In the genomic region with DNA sequence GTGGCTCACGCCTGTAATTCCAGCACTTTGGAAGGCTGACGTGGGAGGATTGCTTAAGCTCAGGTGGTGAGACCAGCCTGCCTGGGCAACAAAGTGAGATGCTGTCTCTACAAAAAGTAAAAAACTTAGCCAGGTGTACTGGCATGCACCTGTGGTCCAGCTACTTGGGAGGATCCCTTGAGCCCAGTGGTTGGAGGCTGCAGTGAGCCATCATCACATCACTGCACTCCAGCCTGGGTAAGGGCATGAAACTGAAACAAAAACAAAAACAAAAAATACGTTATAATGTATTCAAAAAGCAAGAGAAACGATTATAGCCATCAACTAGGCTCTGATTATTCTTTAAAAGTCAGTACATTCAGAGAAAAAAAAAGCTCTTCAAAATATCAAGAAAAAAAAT, we compare ENCODE assay signal across 15 cellular contexts.
"Had no signal": no experiment of that assay in that cellular context is flagged by ENCODE, and none has a peak within 500 bp of the region (broad histone marks: within the 10 kb centered on the region; RNA-seq: fewer than 3 reads in every experiment).

No MANE protein-coding gene starts in this region.

- H3K9me3 ChIP-seq: body of pancreas, left ventricle myocardium inferior, testis had no signal

- ATAC-seq: body of pancreas, SK-N-SH treated with all-trans-retinoic acid at 6 μM for 48 hours had no signal

- H3K27me3 ChIP-seq: body of pancreas, testis had no signal

- H3K9me3 Mint-ChIP-seq: endodermal cell; neural crest cell; stimulated activated naive CD8-positive, alpha-beta T cell treated with anti-CD3 and anti-CD28 coated beads, Interleukin-15, Interleukin-2, amounts not matched to agents 100 ng/mL and 50 ng/mL, for 24 hours had no signal

- DNase-seq: activated CD4-positive, alpha-beta T cell treated with anti-CD3 and anti-CD28 coated beads for 1 hour; activated naive CD4-positive, alpha-beta T cell treated with anti-CD3 and anti-CD28 coated beads, Interleukin-2, amount 50 U/mL, for 16 hours; amniotic stem cell; body of pancreas; endodermal cell; erythroblast; kidney; left ventricle myocardium inferior; mesenchymal stem cell; stimulated activated CD4-positive, alpha-beta T cell treated with anti-CD3 and anti-CD28 coated beads, Interleukin-4, amount 100 ng/mL, for 1 hour; stimulated activated CD8-positive, alpha-beta memory T cell treated with anti-CD3 and anti-CD28 coated beads, Interleukin-4, amount 100 ng/mL, for 48 hours had no signal

- H3K27ac ChIP-seq: body of pancreas, left ventricle myocardium inferior, testis had no signal

- H3K27me3 Mint-ChIP-seq: stimulated activated naive CD8-positive, alpha-beta T cell treated with anti-CD3 and anti-CD28 coated beads, Interleukin-15, Interleukin-2, amounts not matched to agents 100 ng/mL and 50 ng/mL, for 24 hours had no signal

- H3K4me3 Mint-ChIP-seq: endodermal cell; neural crest cell; stimulated activated naive CD8-positive, alpha-beta T cell treated with anti-CD3 and anti-CD28 coated beads, Interleukin-15, Interleukin-2, amounts not matched to agents 100 ng/mL and 50 ng/mL, for 24 hours had no signal

- H3K4me3 ChIP-seq: body of pancreas, left ventricle myocardium inferior, testis had no signal

- H3K27ac Mint-ChIP-seq: endodermal cell; stimulated activated naive CD8-positive, alpha-beta T cell treated with anti-CD3 and anti-CD28 coated beads, Interleukin-15, Interleukin-2, amounts not matched to agents 100 ng/mL and 50 ng/mL, for 24 hours had no signal

- H3K4me1 ChIP-seq: body of pancreas, left ventricle myocardium inferior had no signal
